Comparison of ENCODE assay signal across 32 cellular contexts in the genomic region with DNA sequence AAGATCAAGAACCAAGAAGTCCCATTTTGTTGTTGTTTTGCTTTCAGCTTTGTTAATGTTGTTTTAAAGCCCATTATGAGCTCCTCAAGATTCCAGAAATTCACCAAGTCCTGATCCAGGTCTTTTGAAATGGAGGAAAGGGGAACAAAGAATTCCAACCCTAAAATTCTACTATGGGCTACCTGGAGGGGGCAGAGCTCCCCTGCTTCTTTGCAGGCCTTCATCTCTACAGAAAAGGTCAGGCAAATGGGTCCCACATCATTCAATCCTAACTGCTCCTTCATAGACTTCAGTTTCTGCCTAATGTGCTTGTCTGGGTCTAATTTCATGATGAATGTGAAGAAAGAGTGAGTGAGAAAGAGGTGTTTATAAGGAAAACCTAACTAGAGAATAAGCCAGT.
"Had no signal": no experiment of that assay in that cellular context is flagged by ENCODE, and none has a peak within 500 bp of the region (broad histone marks: within the 10 kb centered on the region; RNA-seq: fewer than 3 reads in every experiment).

No MANE protein-coding gene starts in this region.

- H3K36me3 ChIP-seq: brain microvascular endothelial cell, esophagus muscularis mucosa, gastrocnemius medialis, heart left ventricle had no signal

- ATAC-seq: activated CD4-positive, CD25-positive, alpha-beta regulatory T cell treated with anti-CD3 and anti-CD28 coated beads, Interleukin-2, amount 50 U/mL, for 24 hours; activated CD8-positive, alpha-beta T cell treated with anti-CD3 and anti-CD28 coated beads for 36 hours; activated T-cell treated with anti-CD3 and anti-CD28 coated beads, Interleukin-2, amount 50 U/mL, for 4 hours; activated T-helper 17 cell treated with anti-CD3 and anti-CD28 coated beads, Interleukin-2, amount 50 U/mL, for 72 hours; foreskin keratinocyte; gastrocnemius medialis; heart left ventricle had no signal

- H3K9me3 ChIP-seq: esophagus muscularis mucosa, gastrocnemius medialis, heart left ventricle had no signal

- H3K27me3 Mint-ChIP-seq: activated B cell treated with CpG ODN at 0.5 μM for 24 hours; activated CD8-positive, alpha-beta T cell treated with anti-CD3 and anti-CD28 coated beads for 36 hours; activated naive CD8-positive, alpha-beta T cell; activated T-helper 17 cell treated with anti-CD3 and anti-CD28 coated beads, Interleukin-2, amount 50 U/mL, for 72 hours; central memory CD8-positive, alpha-beta T cell; dendritic cell treated with granulocyte-macrophage colony-stimulating factor and Interleukin-4, amounts not matched to agents 40 ng/mL and 50 ng/mL, for 4 days had no signal

- DNase-seq: activated B cell treated with CpG ODN at 0.5 μM for 24 hours; activated CD4-positive, alpha-beta T cell treated with anti-CD3 and anti-CD28 coated beads for 48 hours; activated CD4-positive, alpha-beta T cell treated with anti-CD3 and anti-CD28 coated beads, Interleukin-2, amount 50 U/mL, for 1 hour; activated CD4-positive, alpha-beta T cell treated with anti-CD3 and anti-CD28 coated beads, Interleukin-2, amount 50 U/mL, for 48 hours; activated CD8-positive, alpha-beta memory T cell treated with anti-CD3 and anti-CD28 coated beads for 24 hours; activated CD8-positive, alpha-beta T cell treated with anti-CD3 and anti-CD28 coated beads for 36 hours; activated effector memory CD4-positive, alpha-beta T cell treated with Interleukin-2 at 50 U/mL for 16 hours; activated gamma-delta T cell treated with Interleukin-2 at 50 U/mL for 16 hours; activated naive CD4-positive, alpha-beta T cell treated with anti-CD3 and anti-CD28 coated beads, Interleukin-2, amount 50 U/mL, for 16 hours; activated naive CD4-positive, alpha-beta T cell treated with Interleukin-2 at 50 U/mL for 16 hours; activated T-cell treated with anti-CD3 and anti-CD28 coated beads, Interleukin-2, amount 50 U/mL, for 4 hours; amniotic stem cell; anterior cingulate cortex; brain microvascular endothelial cell; dorsolateral prefrontal cortex; effector memory CD4-positive, alpha-beta T cell; erythroblast; foreskin keratinocyte; gastrocnemius medialis; glutamatergic neuron; heart left ventricle; T-helper 2 cell had no signal

- H3K4me3 Mint-ChIP-seq: activated B cell treated with CpG ODN at 0.5 μM for 24 hours; activated CD8-positive, alpha-beta T cell treated with anti-CD3 and anti-CD28 coated beads for 36 hours; activated naive CD8-positive, alpha-beta T cell; activated T-cell treated with anti-CD3 and anti-CD28 coated beads, Interleukin-2, amount 50 U/mL, for 4 hours; activated T-helper 17 cell treated with anti-CD3 and anti-CD28 coated beads, Interleukin-2, amount 50 U/mL, for 72 hours; central memory CD8-positive, alpha-beta T cell; dendritic cell treated with granulocyte-macrophage colony-stimulating factor and Interleukin-4, amounts not matched to agents 40 ng/mL and 50 ng/mL, for 4 days had no signal

- H3K4me3 ChIP-seq: coronary artery, dorsolateral prefrontal cortex, esophagus muscularis mucosa, gastrocnemius medialis, heart left ventricle had no signal

- H3K27me3 ChIP-seq: brain microvascular endothelial cell, esophagus muscularis mucosa, foreskin keratinocyte, gastrocnemius medialis had no signal

- H3K9me3 Mint-ChIP-seq: activated B cell treated with CpG ODN at 0.5 μM for 24 hours; activated T-cell treated with anti-CD3 and anti-CD28 coated beads, Interleukin-2, amount 50 U/mL, for 4 hours; central memory CD8-positive, alpha-beta T cell; dendritic cell treated with granulocyte-macrophage colony-stimulating factor and Interleukin-4, amounts not matched to agents 40 ng/mL and 50 ng/mL, for 4 days had no signal

- H3K27ac Mint-ChIP-seq: activated B cell treated with CpG ODN at 0.5 μM for 24 hours; activated CD8-positive, alpha-beta T cell treated with anti-CD3 and anti-CD28 coated beads for 36 hours; activated naive CD8-positive, alpha-beta T cell; activated T-helper 17 cell treated with anti-CD3 and anti-CD28 coated beads, Interleukin-2, amount 50 U/mL, for 72 hours; dendritic cell treated with granulocyte-macrophage colony-stimulating factor and Interleukin-4, amounts not matched to agents 40 ng/mL and 50 ng/mL, for 4 days had no signal

- H3K36me3 Mint-ChIP-seq: activated naive CD8-positive, alpha-beta T cell had no signal

- H3K27ac ChIP-seq: brain microvascular endothelial cell, coronary artery, dorsolateral prefrontal cortex, esophagus muscularis mucosa, foreskin keratinocyte, gastrocnemius medialis, heart left ventricle, VCaP had no signal

- H3K4me1 ChIP-seq: esophagus muscularis mucosa, foreskin keratinocyte, gastrocnemius medialis, heart left ventricle had no signal

- FAIRE-seq: astrocyte, bronchial epithelial cell had no signal

- H3K4me1 Mint-ChIP-seq: activated B cell treated with CpG ODN at 0.5 μM for 24 hours; activated T-helper 17 cell treated with anti-CD3 and anti-CD28 coated beads, Interleukin-2, amount 50 U/mL, for 72 hours; central memory CD8-positive, alpha-beta T cell had no signal
